Comparison of ENCODE assay signal across 8 cellular contexts in the genomic region with DNA sequence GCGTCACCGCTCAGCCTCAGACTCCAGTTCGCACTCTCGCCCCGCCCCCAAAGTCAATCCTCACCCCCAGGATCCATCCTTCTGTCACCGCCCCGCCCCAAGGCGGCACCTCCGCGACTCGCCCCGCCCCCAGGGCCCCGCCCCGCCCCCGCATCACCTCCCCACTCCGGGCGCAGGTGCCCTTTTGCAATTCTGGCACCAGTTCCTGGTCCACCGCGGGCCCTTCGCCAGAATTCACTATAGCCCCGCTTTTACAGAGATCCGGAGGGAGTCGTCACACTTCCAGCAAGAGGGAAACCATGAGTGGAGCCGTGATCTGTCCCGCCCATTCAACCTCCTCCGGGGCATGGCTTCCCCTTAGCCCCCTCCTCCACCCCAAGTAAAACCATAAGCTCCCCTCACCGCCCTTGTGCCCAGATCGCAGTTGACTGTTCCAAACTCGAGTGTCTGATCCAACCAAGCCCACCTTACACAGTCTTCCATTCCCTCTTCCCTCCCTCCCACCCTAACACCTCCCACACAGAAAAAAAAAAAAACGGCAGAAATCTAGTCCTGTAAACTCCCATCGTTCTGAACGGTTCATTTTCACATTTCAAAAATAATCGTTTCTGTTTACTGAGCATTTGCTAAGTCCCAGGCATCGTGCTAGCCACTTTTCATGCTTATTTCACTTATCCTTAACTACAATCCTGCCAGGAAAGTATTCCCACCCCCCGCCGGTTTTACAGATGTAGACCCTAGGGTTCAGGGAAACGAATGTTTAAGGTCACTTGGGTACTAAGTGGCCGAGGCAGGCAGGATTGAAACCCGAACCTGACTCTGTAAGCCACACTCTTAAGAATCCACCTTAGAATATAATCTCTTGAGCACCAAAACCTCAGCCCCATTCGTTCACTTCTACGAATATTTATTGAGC. TPM values are rescaled to one million over a fixed set of nuclear protein-coding genes. Genes with fewer than 3 reads are reported as not detected.
DNase-seq lines count a peak whose midpoint lies in the region; ATAC-seq, FAIRE-seq and TF ChIP-seq lines count a peak whose summit lies in the region.

No MANE protein-coding gene starts in this region.

- peaks cover 6% of the 10 kb centered on the region for H3K4me1 Mint-ChIP-seq in astrocyte (ENCODE audit: low read depth, unreplicated experiment)

- H3K27ac ChIP-seq in astrocyte (ENCODE audit: low read depth, low read length) (peak overlapping the region; percentile 80), iPS DF 6.9 (ENCODE audit: low read length) (no peak overlapping the region)

- peak overlapping the region; percentile 94 for H3K4me2 ChIP-seq in astrocyte (ENCODE audit: low read length)

- H3K4me1 ChIP-seq in astrocyte (ENCODE audit: insufficient read depth, low read length) (peaks cover 18% of the 10 kb centered on the region), iPS DF 6.9 (ENCODE audit: control insufficient read depth, insufficient read depth, low read length) (peaks cover 2% of the 10 kb centered on the region)

- no peaks in the 10 kb centered on the region for H3K27me3 ChIP-seq in astrocyte (ENCODE audit: insufficient read depth, low read length)
- no peaks in the 10 kb centered on the region for H3K27me3 ChIP-seq in iPS DF 6.9 (ENCODE audit: control insufficient read depth, insufficient read depth, low read length)

- H3K79me2 ChIP-seq in astrocyte (ENCODE audit: insufficient read depth, low read length), result peaks cover 19% of the 10 kb centered on the region

- H3K9me3 Mint-ChIP-seq in astrocyte (ENCODE audit: unreplicated experiment), result no peaks in the 10 kb centered on the region

- H3K9me3 ChIP-seq in astrocyte (ENCODE audit: insufficient read depth, low read depth, low read length) (no peaks in the 10 kb centered on the region), iPS DF 6.9 (ENCODE audit: control insufficient read depth, insufficient read depth, low read length) (no peaks in the 10 kb centered on the region)

- peak overlapping the region; percentile 81 for H3K4me3 ChIP-seq in astrocyte (ENCODE audit: insufficient read depth, low read depth, low read length)
- peak overlapping the region; percentile 61; the same call in 1 of the 2 replicates for H3K4me3 ChIP-seq in iPS DF 6.9 (ENCODE audit: low read length)
- peak overlapping the region; percentile 95 for H3K4me3 ChIP-seq in skeletal muscle cell (ENCODE audit: low read depth, low read length)

- peak; percentile 55 to 60 for ATAC-seq in activated CD4-positive, CD25-positive, alpha-beta regulatory T cell treated with anti-CD3 and anti-CD28 coated beads, Interleukin-2, amount 50 U/mL, for 24 hours
- peak; percentile 44 for ATAC-seq in HG02610 (IDR thresholded peaks at IDR 0.05; ENCODE audit: unreplicated experiment)
- no peak for ATAC-seq in HG02884 (IDR thresholded peaks at IDR 0.05; ENCODE audit: unreplicated experiment)

- peak overlapping the region; percentile 86 for H3K4me3 Mint-ChIP-seq in astrocyte (ENCODE audit: unreplicated experiment)

- no CpG with 5 or more reads among the region's 41 CpGs for WGBS in iPS DF 6.9 (ENCODE audit: insufficient coverage, insufficient read length)

- no peak for FAIRE-seq in astrocyte (lab: Jason Lieb, UNC)

- TF ChIP-seq CTCF in astrocyte (IDR thresholded peaks at IDR 0.05; ENCODE audit: insufficient read depth, low read depth, low read length), result no peak

- H3K9ac ChIP-seq in astrocyte (ENCODE audit: low read length), result peak overlapping the region; percentile 90

- no peaks in the 10 kb centered on the region for H3K27me3 Mint-ChIP-seq in astrocyte (ENCODE audit: low read depth, unreplicated experiment)

- H3K36me3 ChIP-seq in astrocyte (ENCODE audit: insufficient read depth, low read length) (no peaks in the 10 kb centered on the region), iPS DF 6.9 (ENCODE audit: control insufficient read depth, insufficient read depth, low read length) (no peaks in the 10 kb centered on the region)

- no peak for DNase-seq in activated CD4-positive, CD25-positive, alpha-beta regulatory T cell treated with anti-CD3 and anti-CD28 coated beads, Interleukin-2, amount 50 U/mL, for 72 hours
- DNase-seq in NCI-H82 (lab: John Stamatoyannopoulos, UW) (peak; percentile 89), astrocyte (ENCODE audit: low read depth) (no peak), iPS DF 6.9 (ENCODE audit: low read depth, low spot score) (no peak), skeletal muscle cell (ENCODE audit: low read depth) (peak; percentile 94)

- peak overlapping the region; percentile 98 for H3K27ac Mint-ChIP-seq in astrocyte (ENCODE audit: unreplicated experiment)

- H4K20me1 ChIP-seq in astrocyte (ENCODE audit: insufficient read depth, low read length), result peaks cover 5% of the 10 kb centered on the region

- H2AFZ ChIP-seq in astrocyte (ENCODE audit: low read depth, low read length), result peak overlapping the region; percentile 95

- no peaks in the 10 kb centered on the region for H3K36me3 Mint-ChIP-seq in astrocyte (ENCODE audit: low read depth, unreplicated experiment)

RNA-seq across cellular contexts. Expression of a gene that starts 1.3 kb away (rescaled TPM):
- 7.3 and 8.5 TPM in 2 replicates for total RNA-seq in astrocyte

RNA-seq across cellular contexts. Expression of a gene that starts 1.3 kb away (rescaled TPM):
- total RNA-seq in astrocyte, result 19.6 and 20.7 TPM in 2 replicates

RNA-seq across cellular contexts. Expression of a gene that starts 49.4 kb away (rescaled TPM):
- not detected in 2 replicates for total RNA-seq in astrocyte

RNA-seq across cellular contexts. Expression of a gene that starts 59.5 kb away (rescaled TPM):
- total RNA-seq in astrocyte, result 0.41 and 0.53 TPM in 2 replicates

Comparison
In these comparisons a context has a peak if more than half of its experiments do, and no peak if none do; other contexts are left out.
1. DNase-seq: peak in NCI-H82 (single experiment) and skeletal muscle cell (single experiment); none in activated CD4-positive, CD25-positive, alpha-beta regulatory T cell treated with anti-CD3 and anti-CD28 coated beads, Interleukin-2, amount 50 U/mL, for 72 hours (single experiment), astrocyte (single experiment) and iPS DF 6.9 (single experiment).
2. Peak in every context shown above with its lines, with median percentiles within 50 percentile points of each other: H3K4me3 ChIP-seq.